In the genomic region with DNA sequence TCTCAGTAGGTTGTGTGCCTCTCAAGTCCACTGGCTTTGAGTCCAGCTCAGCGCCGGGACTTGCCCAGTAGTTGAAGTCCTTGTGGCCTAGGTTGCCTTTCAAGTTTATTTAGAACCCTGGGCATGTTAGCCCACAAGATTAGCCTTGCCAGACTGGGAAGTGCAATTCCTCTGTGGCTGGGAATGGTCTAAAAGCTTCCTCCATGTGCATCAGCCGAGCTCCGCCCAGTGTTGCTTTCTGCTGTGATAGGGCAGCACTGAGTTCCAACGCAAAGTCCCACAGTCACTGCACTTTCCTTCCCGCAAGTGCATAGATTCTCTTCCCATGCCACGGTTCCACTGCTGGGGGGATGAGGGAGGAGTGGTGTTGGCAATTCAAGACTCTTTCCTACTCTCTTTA, we compare ENCODE assay signal across 28 cellular contexts.
"Had no signal": no experiment of that assay in that cellular context is flagged by ENCODE, and none has a peak within 500 bp of the region (broad histone marks: within the 10 kb centered on the region; RNA-seq: fewer than 3 reads in every experiment).

No MANE protein-coding gene starts in this region.

- H3K9ac ChIP-seq: KMS-11 had no signal

- DNase-seq: activated B cell treated with CpG ODN at 0.5 μM for 24 hours; activated CD4-positive, alpha-beta memory T cell treated with anti-CD3 and anti-CD28 coated beads for 36 hours; activated CD4-positive, alpha-beta T cell treated with anti-CD3 and anti-CD28 coated beads for 4 hours; activated CD4-positive, alpha-beta T cell treated with anti-CD3 and anti-CD28 coated beads, Interleukin-2, amount 50 U/mL, for 1 hour; activated CD4-positive, CD25-positive, alpha-beta regulatory T cell treated with anti-CD3 and anti-CD28 coated beads, Interleukin-2, amount 50 U/mL, for 72 hours; activated CD8-positive, alpha-beta memory T cell treated with anti-CD3 and anti-CD28 coated beads, Interleukin-2, amount 50 U/mL, for 4 hours; activated gamma-delta T cell treated with Interleukin-2 at 50 U/mL for 16 hours; activated naive CD4-positive, alpha-beta T cell treated with anti-CD3 and anti-CD28 coated beads for 36 hours; activated T-cell treated with anti-CD3 and anti-CD28 coated beads for 4 hours; activated T-cell treated with anti-CD3 and anti-CD28 coated beads, Interleukin-2, amount 50 U/mL, for 4 hours; anterior cingulate cortex; caudate nucleus; NCI-H1105; NCI-H1417 treated with DMSO at 0.1 percent for 48 hours; NCI-H187 treated with DMSO at 0.1 percent for 48 hours; NCI-H2081; NCI-H226; NCI-H446 treated with DMSO at 0.1 percent for 48 hours; NCI-H524; NCI-H69; SW 1271; T-helper 1 cell; T-helper 2 cell; T-helper 9 cell had no signal

- H3K27ac ChIP-seq: KMS-11, VCaP had no signal

- ATAC-seq: activated naive CD4-positive, alpha-beta T cell treated with anti-CD3 and anti-CD28 coated beads, Interleukin-2, amount 50 U/mL, for 72 hours; activated T-cell treated with anti-CD3 and anti-CD28 coated beads, Interleukin-2, amount 50 U/mL, for 4 hours; Panc1 had no signal

- H3K4me2 ChIP-seq: KMS-11 had no signal
